Comparison of ENCODE assay signal across 16 cellular contexts in the genomic region with DNA sequence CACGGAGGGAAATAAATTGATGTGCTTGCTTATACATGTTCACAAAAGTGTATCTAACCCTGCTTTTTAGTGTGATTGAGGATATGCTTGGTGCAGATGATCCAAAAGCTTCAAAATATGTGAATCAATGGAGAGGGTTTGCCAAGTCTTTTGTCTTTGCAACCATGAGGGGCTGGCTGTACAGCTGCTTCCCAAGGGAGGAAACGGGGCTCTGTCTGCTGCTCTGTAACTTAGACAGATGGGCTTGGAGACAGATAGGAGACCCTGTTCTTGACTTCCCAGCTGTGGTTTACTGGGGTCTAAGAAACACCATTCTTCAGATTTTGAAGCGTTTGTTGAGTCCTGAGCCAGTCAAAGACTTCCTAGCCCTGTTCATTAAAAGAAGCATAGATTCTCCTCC.
"Had no signal": no experiment of that assay in that cellular context is flagged by ENCODE, and none has a peak within 500 bp of the region (broad histone marks: within the 10 kb centered on the region; RNA-seq: fewer than 3 reads in every experiment).

No MANE protein-coding gene starts in this region.

- H3K27ac Mint-ChIP-seq: activated CD4-positive, alpha-beta T cell treated with anti-CD3 and anti-CD28 coated beads, Interleukin-2, amount 10 ng/mL, durations not matched to agents 7 days and 5 days; activated naive CD4-positive, alpha-beta T cell treated with anti-CD3 and anti-CD28 coated beads for 36 hours had no signal

- H3K4me1 Mint-ChIP-seq: activated CD4-positive, alpha-beta T cell treated with anti-CD3 and anti-CD28 coated beads, Interleukin-2, amount 10 ng/mL, durations not matched to agents 7 days and 5 days had no signal

- ATAC-seq: activated CD4-positive, CD25-positive, alpha-beta regulatory T cell treated with anti-CD3 and anti-CD28 coated beads, Interleukin-2, amount 50 U/mL, for 24 hours; activated T-cell treated with anti-CD3 and anti-CD28 coated beads, Interleukin-2, amount 50 U/mL, for 4 hours; body of pancreas; heart left ventricle had no signal

- H3K4me3 Mint-ChIP-seq: activated CD4-positive, alpha-beta T cell treated with anti-CD3 and anti-CD28 coated beads, Interleukin-2, amount 10 ng/mL, durations not matched to agents 7 days and 5 days; activated naive CD4-positive, alpha-beta T cell treated with anti-CD3 and anti-CD28 coated beads for 36 hours; activated T-cell treated with anti-CD3 and anti-CD28 coated beads, Interleukin-2, amount 50 U/mL, for 4 hours had no signal

- DNase-seq: activated CD4-positive, alpha-beta T cell treated with anti-CD3 and anti-CD28 coated beads, Interleukin-2, amount 10 ng/mL, durations not matched to agents 7 days and 5 days; activated CD8-positive, alpha-beta memory T cell treated with anti-CD3 and anti-CD28 coated beads, Interleukin-2, amount 50 U/mL, for 4 hours; activated naive CD4-positive, alpha-beta T cell treated with anti-CD3 and anti-CD28 coated beads for 36 hours; activated T-cell treated with anti-CD3 and anti-CD28 coated beads, Interleukin-2, amount 50 U/mL, for 4 hours; body of pancreas; caudate nucleus; dorsolateral prefrontal cortex; heart left ventricle; kidney; midbrain; occipital lobe; retina; spleen; stimulated activated naive CD4-positive, alpha-beta T cell; tibial artery had no signal

- H3K9me3 Mint-ChIP-seq: activated CD4-positive, alpha-beta T cell treated with anti-CD3 and anti-CD28 coated beads, Interleukin-2, amount 10 ng/mL, durations not matched to agents 7 days and 5 days; activated naive CD4-positive, alpha-beta T cell treated with anti-CD3 and anti-CD28 coated beads for 36 hours; activated T-cell treated with anti-CD3 and anti-CD28 coated beads, Interleukin-2, amount 50 U/mL, for 4 hours had no signal
